15 cellular contexts compared by ENCODE assay signal in the genomic region with DNA sequence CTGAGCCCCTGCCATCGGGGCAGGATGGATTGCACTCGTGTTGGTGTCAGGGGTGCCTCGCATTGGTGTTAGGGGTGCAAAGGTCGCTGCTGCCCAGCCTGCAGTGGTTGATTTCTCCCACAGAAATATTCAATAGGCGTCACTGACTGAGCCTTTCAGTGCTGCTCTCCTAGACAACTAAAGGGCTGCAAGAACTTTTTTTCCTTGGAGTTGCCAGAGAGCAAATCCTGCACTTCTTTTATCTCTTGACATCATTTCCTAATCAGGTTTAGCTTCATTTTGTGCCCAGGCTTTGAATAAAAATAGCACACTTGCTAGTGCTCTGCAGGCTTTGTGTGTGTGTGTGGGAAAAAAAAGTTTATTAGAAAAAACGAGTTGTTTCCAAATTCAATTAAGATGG.
DNase-seq lines count a peak whose midpoint lies in the region; ATAC-seq and TF ChIP-seq lines count a peak whose summit lies in the region.
"Had no signal": no experiment of that assay in that cellular context is flagged by ENCODE, and none has a peak within 500 bp of the region (broad histone marks: within the 10 kb centered on the region; RNA-seq: fewer than 3 reads in every experiment).

No MANE protein-coding gene starts in this region.

- no peak overlapping the region for H2BK15ac ChIP-seq in IMR-90 (ENCODE audit: low read depth, low read length)

- H3K4me1 ChIP-seq in left ventricle myocardium inferior: peaks cover 11% of the 10 kb centered on the region
- H3K4me1 ChIP-seq in IMR-90 (ENCODE audit: control insufficient read depth, insufficient read depth, low read length): peaks cover 10% of the 10 kb centered on the region
- peaks cover 7% of the 10 kb centered on the region for H3K4me1 ChIP-seq in psoas muscle
- H3K4me1 ChIP-seq in lower lobe of right lung: no peaks in the 10 kb centered on the region

- H4K91ac ChIP-seq in IMR-90 (ENCODE audit: insufficient read depth, low read depth, low read length): no peak overlapping the region

- in situ Hi-C loops in IMR-90 (cut with MboI; ENCODE audit: low sequenced_read_pairs): no loop called here

- no peak overlapping the region for H3K4ac ChIP-seq in IMR-90 (ENCODE audit: low read depth, low read length)

- intact Hi-C loops in Right ventricle myocardium superior (cut with DNase I) (no loop called here), left ventricle myocardium inferior (cut with micrococcal nuclease) (no loop called here), IMR-90 (cut with micrococcal nuclease) (no loop called here), psoas muscle (cut with DNase I) (loop anchor here in 1 of 2 donors (10.0 kb wide), 1 partner anchor 50 kb away; no protein-coding TSS in a partner anchor), lower lobe of right lung (cut with DNase I) (no loop called here)

- H3K27me3 ChIP-seq in left ventricle myocardium inferior (ENCODE audit: low read depth) (no peaks in the 10 kb centered on the region), IMR-90 (ENCODE audit: control insufficient read depth, insufficient read depth, low read length) (no peaks in the 10 kb centered on the region), psoas muscle (ENCODE audit: insufficient read depth in 3 of 3, low read length in 2 of 3) (no peaks in the 10 kb centered on the region), lower lobe of right lung (ENCODE audit: low read depth) (no peaks in the 10 kb centered on the region)
- H3K27me3 ChIP-seq: BLaER1 treated with 17β-estradiol and CSF1 and Interleukin-3, amounts not matched to agents 10 nM and 100 nM had no signal

- DNase-seq in Right ventricle myocardium superior (no peak), left ventricle myocardium inferior (no peak), IMR-90 (no peak), fibroblast of the aortic adventitia (ENCODE audit: low read depth) (peak; percentile 72), psoas muscle (no peak), left lobe of liver (ENCODE audit: low spot score) (no peak), lower lobe of right lung (no peak)
- DNase-seq: 8988T; ACHN; CD4-positive, CD25-positive, alpha-beta regulatory T cell; H7 had no signal

- H3K4me3 ChIP-seq in left ventricle myocardium inferior (no peak overlapping the region), IMR-90 (ENCODE audit: insufficient read depth, low read depth, low read length) (no peak overlapping the region), fibroblast of the aortic adventitia (ENCODE audit: low read depth, low read length) (no peak overlapping the region), psoas muscle (no peak overlapping the region), lower lobe of right lung (no peak overlapping the region)
- H3K4me3 ChIP-seq: BLaER1 treated with 17β-estradiol and CSF1 and Interleukin-3, amounts not matched to agents 10 nM and 100 nM; GM23338 had no signal

- H4K5ac ChIP-seq in IMR-90 (ENCODE audit: low read depth, low read length): no peak overlapping the region

- TF ChIP-seq POLR2A in IMR-90 (IDR thresholded peaks at IDR 0.05; ENCODE audit: low read depth, low read length): no peak

- H3K79me1 ChIP-seq in IMR-90 (ENCODE audit: low read depth in 1 of 2, low read length in 2 of 2): no peaks in the 10 kb centered on the region; a peak in 1 of 4 replicates

- no peak overlapping the region for H3K9ac ChIP-seq in IMR-90 (ENCODE audit: low read depth, low read length)
- H3K9ac ChIP-seq: BLaER1 treated with 17β-estradiol and CSF1 and Interleukin-3, amounts not matched to agents 10 nM and 100 nM had no signal

- TF ChIP-seq RAD21 in IMR-90 (IDR thresholded peaks at IDR 0.05; ENCODE audit: low read length): no peak

- no peak overlapping the region for H3K18ac ChIP-seq in IMR-90 (ENCODE audit: low read depth, low read length)

- no peak overlapping the region for H3K4me2 ChIP-seq in IMR-90 (ENCODE audit: low read depth, low read length)
- H3K4me2 ChIP-seq: BLaER1 treated with 17β-estradiol and CSF1 and Interleukin-3, amounts not matched to agents 10 nM and 100 nM; GM23338 had no signal

- peak overlapping the region; percentile 25 for H2AFZ ChIP-seq in IMR-90 (replicated peaks; ENCODE audit: low read length, poor library complexity)
- H2AFZ ChIP-seq: GM23338 had no signal

- no peak overlapping the region for H3K27ac ChIP-seq in left ventricle myocardium inferior (replicated peaks)
- H3K27ac ChIP-seq in IMR-90 (ENCODE audit: insufficient read depth, low read length): no peak overlapping the region
- no peak overlapping the region for H3K27ac ChIP-seq in psoas muscle
- H3K27ac ChIP-seq in lower lobe of right lung: no peak overlapping the region
- H3K27ac ChIP-seq: BLaER1 treated with 17β-estradiol and CSF1 and Interleukin-3, amounts not matched to agents 10 nM and 100 nM; HL-60 had no signal

- POLR2A ChIA-PET in IMR-90 (lab: Charles Lee; ENCODE audit: unreplicated experiment): no interaction called here

- TF ChIP-seq CTCF in left ventricle myocardium inferior (IDR thresholded peaks at IDR 0.05; ENCODE audit: borderline replicate concordance) (no peak), IMR-90 (conservative IDR thresholded peaks at IDR 0.05; ENCODE audit: low read depth, low read length) (no peak), fibroblast of the aortic adventitia (IDR thresholded peaks at IDR 0.05; ENCODE audit: insufficient read depth, low read length) (no peak), psoas muscle (IDR thresholded peaks at IDR 0.05) (no peak), lower lobe of right lung (IDR thresholded peaks at IDR 0.05) (no peak)

- H4K8ac ChIP-seq in IMR-90 (ENCODE audit: low read depth in 2 of 2, low read length in 2 of 2): no peak overlapping the region

- H3K56ac ChIP-seq in IMR-90 (ENCODE audit: extremely low read depth, insufficient read depth, low read length): no peak overlapping the region

- H2BK5ac ChIP-seq in IMR-90 (ENCODE audit: low read depth, low read length, poor library complexity, severe bottlenecking): no peak overlapping the region

- no peak overlapping the region for H3K14ac ChIP-seq in IMR-90 (replicated peaks; ENCODE audit: low read depth, low read length)

- H2BK120ac ChIP-seq in IMR-90 (ENCODE audit: low read depth, low read length): no peak overlapping the region

- no peaks in the 10 kb centered on the region for H4K20me1 ChIP-seq in IMR-90 (ENCODE audit: insufficient read depth, low read length)
- H4K20me1 ChIP-seq: BLaER1 treated with 17β-estradiol and CSF1 and Interleukin-3, amounts not matched to agents 10 nM and 100 nM had no signal

- H2AK5ac ChIP-seq in IMR-90 (ENCODE audit: low read depth, low read length): no peak overlapping the region

- ATAC-seq in Right ventricle myocardium superior (ENCODE audit: poor library complexity) (peak; percentile 58), IMR-90 (ENCODE audit: low read depth) (no peak), psoas muscle (peak in 3 of 4 donors; percentile 32 to 60 (median 41)), GM21825 (IDR thresholded peaks at IDR 0.05; ENCODE audit: unreplicated experiment) (no peak), left lobe of liver (no peak), lower lobe of right lung (no peak)
- ATAC-seq: GM23338 had no signal

- H3K9me3 ChIP-seq in left ventricle myocardium inferior (replicated peaks): no peaks in the 10 kb centered on the region
- H3K9me3 ChIP-seq in IMR-90 (ENCODE audit: control insufficient read depth, insufficient read depth, low read length): no peaks in the 10 kb centered on the region
- H3K9me3 ChIP-seq in psoas muscle: no peaks in the 10 kb centered on the region
- H3K9me3 ChIP-seq in lower lobe of right lung: no peaks in the 10 kb centered on the region

- H3K36me3 ChIP-seq in left ventricle myocardium inferior (no peaks in the 10 kb centered on the region), IMR-90 (ENCODE audit: control insufficient read depth, insufficient read depth, low read length) (no peaks in the 10 kb centered on the region), psoas muscle (ENCODE audit: insufficient read depth in 1 of 2, low read depth in 1 of 2) (no peaks in the 10 kb centered on the region), lower lobe of right lung (no peaks in the 10 kb centered on the region)
- H3K36me3 ChIP-seq: BLaER1 treated with 17β-estradiol and CSF1 and Interleukin-3, amounts not matched to agents 10 nM and 100 nM had no signal

- no TSS peak for BruUV-seq in IMR-90 (replicated peaks; lab: Mats Ljungman, UMichigan)

- H3K9me1 ChIP-seq in IMR-90 (ENCODE audit: insufficient read depth, low read length): peaks cover 12% of the 10 kb centered on the region; the same call in 1 of the 2 replicates

- no peak overlapping the region for H2BK20ac ChIP-seq in IMR-90 (ENCODE audit: low read depth, low read length)

- dilution Hi-C loops in IMR-90 (cut with HindIII; ENCODE audit: low sequenced_read_pairs, unreplicated experiment): no loop called here

- CTCF ChIA-PET in IMR-90 (lab: Yijun Ruan, JAX): interaction anchor here (0.8 kb wide), 1 partner anchor 62 kb away, joined by 3 read pairs; no protein-coding TSS in a partner anchor

- H2AK9ac ChIP-seq in IMR-90 (replicated peaks; ENCODE audit: low read depth, low read length, poor library complexity): no peak overlapping the region

- H3K23ac ChIP-seq in IMR-90 (ENCODE audit: low read depth, low read length): no peak overlapping the region

- 71% methylated on average over 1 of the region's 6 CpGs; no CpG with 5 or more reads in 1 of the 2 experiments for WGBS in IMR-90 (ENCODE audit: extremely low coverage in 2 of 2, insufficient read length in 1 of 2), 2 experiments
- 46 to 63% (median 58%) methylated on average over 6 of the region's 6 CpGs for WGBS in psoas muscle, 3 donors

TF ChIP-seq in IMR-90, 13 proteins besides CTCF, POLR2A, EP300 and RAD21 (continues in another document):
- TF ChIP-seq CHD1 (IDR thresholded peaks at IDR 0.05; ENCODE audit: low read depth, low read length) (no peak), MAZ (IDR thresholded peaks at IDR 0.05; ENCODE audit: borderline replicate concordance, low read depth, low read length) (no peak), RFX5 (IDR thresholded peaks at IDR 0.05; ENCODE audit: low read depth, low read length) (no peak), MAFK (IDR thresholded peaks at IDR 0.05; ENCODE audit: low read depth, low read length) (no peak), RCOR1 (IDR thresholded peaks at IDR 0.05; ENCODE audit: insufficient replicate concordance, low read length) (no peak), FOS (IDR thresholded peaks at IDR 0.05; ENCODE audit: low read depth, low read length) (no peak)
- TF ChIP-seq, protein P1, sequence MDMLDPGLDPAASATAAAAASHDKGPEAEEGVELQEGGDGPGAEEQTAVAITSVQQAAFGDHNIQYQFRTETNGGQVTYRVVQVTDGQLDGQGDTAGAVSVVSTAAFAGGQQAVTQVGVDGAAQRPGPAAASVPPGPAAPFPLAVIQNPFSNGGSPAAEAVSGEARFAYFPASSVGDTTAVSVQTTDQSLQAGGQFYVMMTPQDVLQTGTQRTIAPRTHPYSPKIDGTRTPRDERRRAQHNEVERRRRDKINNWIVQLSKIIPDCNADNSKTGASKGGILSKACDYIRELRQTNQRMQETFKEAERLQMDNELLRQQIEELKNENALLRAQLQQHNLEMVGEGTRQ (IDR thresholded peaks at IDR 0.05; ENCODE audit: low read depth, low read length): no peak

Comparison
In these comparisons a context has a peak if more than half of its experiments do, and no peak if none do; other contexts are left out.
1. ATAC-seq: peak in Right ventricle myocardium superior (single experiment) and psoas muscle (3 of 4); none in IMR-90 (single experiment), GM21825 (single experiment), left lobe of liver (single experiment) and lower lobe of right lung (0 of 2).